18 cellular contexts compared by ENCODE assay signal in the genomic region with DNA sequence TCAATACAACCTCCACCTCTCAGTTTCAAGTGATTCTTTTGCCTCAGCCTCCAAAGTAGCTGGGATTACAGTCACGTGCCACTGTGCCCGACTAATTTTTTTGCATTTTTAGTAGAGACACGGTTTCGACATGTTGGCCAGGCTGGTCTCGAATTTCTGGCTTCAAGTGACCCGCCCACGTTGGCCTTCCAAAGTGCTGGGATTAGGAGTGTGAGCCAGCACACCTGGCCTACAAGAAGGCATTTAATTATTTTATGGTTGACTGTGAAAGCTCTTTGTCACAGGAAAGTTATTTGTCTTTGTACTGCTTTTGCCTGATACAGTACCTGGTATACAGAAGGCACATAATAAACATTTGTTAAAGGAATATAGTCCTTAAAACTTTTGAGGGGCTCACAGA. TPM values are rescaled to one million over a fixed set of nuclear protein-coding genes. Genes with fewer than 3 reads are reported as not detected.
DNase-seq lines count a peak whose midpoint lies in the region; ATAC-seq and TF ChIP-seq lines count a peak whose summit lies in the region.
"Had no signal": no experiment of that assay in that cellular context is flagged by ENCODE, and none has a peak within 500 bp of the region (broad histone marks: within the 10 kb centered on the region; RNA-seq: fewer than 3 reads in every experiment).

No MANE protein-coding gene starts in this region.

- peak overlapping the region in 2 of 4 donors; percentile 6 to 41 for H3K27ac ChIP-seq in body of pancreas
- H3K27ac ChIP-seq in sigmoid colon, result no peak overlapping the region
- H3K27ac ChIP-seq: C4-2B had no signal

- peak; percentile 15 for DNase-seq in LNCaP clone FGC (ENCODE audit: low read depth)
- DNase-seq in body of pancreas, result peak; percentile 29 to 75 (median 54)
- DNase-seq in left colon, result peak; percentile 64 to 70
- peak; percentile 28 for DNase-seq in sigmoid colon
- no peak for DNase-seq in effector memory CD8-positive, alpha-beta T cell
- DNase-seq in CD14-positive monocyte (ENCODE audit: low spot score), result no peak
- no peak for DNase-seq in left cardiac atrium
- DNase-seq: GOT3, MM.1S, NCI-H1092 treated with DMSO at 0.1 percent for 48 hours, NCI-H2081 treated with DMSO at 0.1 percent for 48 hours, NCI-H345, NCI-H526 treated with DMSO at 0.1 percent for 48 hours, SHP77 treated with DMSO at 0.1 percent for 48 hours had no signal

- H3K27ac Mint-ChIP-seq in effector memory CD8-positive, alpha-beta T cell, result no peak overlapping the region
- H3K27ac Mint-ChIP-seq in CD14-positive monocyte, result no peak overlapping the region

- H3K4me3 ChIP-seq in LNCaP clone FGC (ENCODE audit: low read depth, low read length) (no peak overlapping the region), body of pancreas (no peak overlapping the region), sigmoid colon (no peak overlapping the region)

- no peak for TF ChIP-seq CTCF in LNCaP clone FGC (IDR thresholded peaks at IDR 0.05; ENCODE audit: control insufficient read depth, extremely low read depth, insufficient read depth)
- TF ChIP-seq CTCF in body of pancreas (IDR thresholded peaks at IDR 0.05), result no peak
- TF ChIP-seq CTCF in sigmoid colon (IDR thresholded peaks at IDR 0.05), result no peak
- TF ChIP-seq CTCF in CD14-positive monocyte (IDR thresholded peaks at IDR 0.05), result no peak

- ATAC-seq in body of pancreas (no peak), left colon (peak; percentile 53), left cardiac atrium (no peak), HG03097 (IDR thresholded peaks at IDR 0.05; ENCODE audit: low FRiP score, unreplicated experiment) (no peak)
- ATAC-seq in effector memory CD8-positive, alpha-beta T cell (replicated peaks), result no peak
- ATAC-seq: HepG2 had no signal

- H3K4me3 Mint-ChIP-seq in effector memory CD8-positive, alpha-beta T cell, result no peak overlapping the region
- H3K4me3 Mint-ChIP-seq in CD14-positive monocyte, result no peak overlapping the region

- TF ChIP-seq POLR2A in body of pancreas (IDR thresholded peaks at IDR 0.05), result no peak
- TF ChIP-seq POLR2A in sigmoid colon (IDR thresholded peaks at IDR 0.05), result no peak

- H3K4me1 ChIP-seq in body of pancreas (peaks cover 20% of the 10 kb centered on the region), sigmoid colon (peaks cover 0 to 15% (median 7%) of the 10 kb centered on the region in 4 donors)

- intact Hi-C loops in body of pancreas (cut with DNase I), result loop anchor here (10.0 kb wide), 1 partner anchor 64 kb away; no protein-coding TSS in a partner anchor
- intact Hi-C loops in left colon (cut with DNase I, micrococcal nuclease), result no loop called here
- intact Hi-C loops in sigmoid colon (cut with DNase I), result no loop called here
- intact Hi-C loops in CD14-positive monocyte (cut with micrococcal nuclease), result no loop called here
- intact Hi-C loops in left cardiac atrium (cut with DNase I), result no loop called here

- H3K36me3 Mint-ChIP-seq in effector memory CD8-positive, alpha-beta T cell (ENCODE audit: insufficient read depth), result peaks cover 12% of the 10 kb centered on the region
- H3K36me3 Mint-ChIP-seq in CD14-positive monocyte, result no peaks in the 10 kb centered on the region

- no peaks in the 10 kb centered on the region for H3K36me3 ChIP-seq in body of pancreas (replicated peaks in 1 of 2; ENCODE audit: insufficient read depth in 1 of 2, low read depth in 2 of 2)
- no peaks in the 10 kb centered on the region for H3K36me3 ChIP-seq in sigmoid colon

- H3K9me3 ChIP-seq in body of pancreas, result no peaks in the 10 kb centered on the region
- no peaks in the 10 kb centered on the region for H3K9me3 ChIP-seq in sigmoid colon

- TF ChIP-seq EP300 in sigmoid colon (IDR thresholded peaks at IDR 0.05), result no peak

- H3K27me3 ChIP-seq in body of pancreas (no peaks in the 10 kb centered on the region), sigmoid colon (no peaks in the 10 kb centered on the region)

- no peaks in the 10 kb centered on the region for H3K27me3 Mint-ChIP-seq in effector memory CD8-positive, alpha-beta T cell
- H3K27me3 Mint-ChIP-seq in CD14-positive monocyte (ENCODE audit: low read depth in 3 of 3), result peaks cover 0 to 3% (median 0%) of the 10 kb centered on the region in 3 donors

- 22 to 43% methylated on average over 7 of the region's 7 CpGs for WGBS in body of pancreas, 2 donors
- WGBS in sigmoid colon, 2 donors, result 14 to 68% methylated on average over 7 of the region's 7 CpGs

- H3K4me1 Mint-ChIP-seq in effector memory CD8-positive, alpha-beta T cell (ENCODE audit: low read depth in 2 of 2), result peaks cover 14 to 17% of the 10 kb centered on the region in 2 donors
- H3K4me1 Mint-ChIP-seq in CD14-positive monocyte, result peaks cover 14% of the 10 kb centered on the region

- H3K9me3 Mint-ChIP-seq in effector memory CD8-positive, alpha-beta T cell, result no peaks in the 10 kb centered on the region
- H3K9me3 Mint-ChIP-seq in CD14-positive monocyte, result peaks cover 0 to 2% (median 0%) of the 10 kb centered on the region in 7 donors

RNA-seq across cellular contexts. Expression of gene MYOZ1, which starts 12.9 kb away (rescaled TPM):
- total RNA-seq in body of pancreas (not detected), left colon (not detected), sigmoid colon (not detected), left cardiac atrium (10 to 100 TPM in 1 of 2 donors, 1 to 10 TPM in 1; 2.1 to 13.1 TPM)
- polyA plus RNA-seq in sigmoid colon (1 to 10 TPM in 1 of 3 donors, under 1 TPM in 1, not detected in 1; 0.17 to 1.2 TPM), CD14-positive monocyte (not detected)
- total RNA-seq: HepG2, OCI-LY7 had no signal
- polyA plus RNA-seq: HepG2 had no signal

RNA-seq across cellular contexts. Expression of gene SYNPO2L, which starts 27.4 kb away (rescaled TPM):
- not detected for total RNA-seq in body of pancreas
- total RNA-seq in left colon, result not detected
- total RNA-seq in sigmoid colon, result not detected
- under 1 TPM in 2 of 3 donors, not detected in 1; 0.12 to 0.23 TPM for polyA plus RNA-seq in sigmoid colon
- polyA plus RNA-seq in CD14-positive monocyte, result not detected
- 100 to 1,000 TPM; 165 to 219 TPM for total RNA-seq in left cardiac atrium
- total RNA-seq: HepG2, OCI-LY7 had no signal
- polyA plus RNA-seq: HepG2 had no signal

RNA-seq across cellular contexts. Expression of gene USP54, which starts 37.3 kb away (rescaled TPM):
- 10 to 100 TPM; 20.4 to 25.4 TPM for total RNA-seq in body of pancreas
- total RNA-seq in left colon, result 100 to 1,000 TPM; 111 to 121 TPM
- total RNA-seq in sigmoid colon, result 10 to 100 TPM; 30.8 to 71.2 (median 40.6) TPM
- 10 to 100 TPM; 14.4 to 19.1 (median 18.5) TPM for polyA plus RNA-seq in sigmoid colon
- polyA plus RNA-seq in CD14-positive monocyte, result under 1 TPM; 0.28 to 0.55 TPM
- 10 to 100 TPM; 30.5 to 47.8 TPM for total RNA-seq in left cardiac atrium

Comparison
In these comparisons a context has a peak if more than half of its experiments do, and no peak if none do; other contexts are left out.
1. DNase-seq: peak in LNCaP clone FGC (single experiment), body of pancreas (4 of 4), left colon (2 of 2) and sigmoid colon (single experiment); none in effector memory CD8-positive, alpha-beta T cell (0 of 3), CD14-positive monocyte (single experiment) and left cardiac atrium (single experiment).
2. RNA of gene SYNPO2L, which starts 27.4 kb away (total RNA-seq): 165 to 219 TPM in left cardiac atrium; not detected in left colon, not detected in body of pancreas and not detected in sigmoid colon; every median in the first group is over 100 times any median in the second.